In genomic region chr1:151762941-151763921, GRCh38 we compare ENCODE assay signal across 8 cellular contexts.
A peak's percentile ranks its signal among the peaks of the same experiment; 100 is the strongest.
DNase-seq lines count a peak whose midpoint lies in the region; ATAC-seq and TF ChIP-seq lines count a peak whose summit lies in the region.

Gene MRPL9 (minus strand): TSS chr1:151763496. CDS start chr1:151763479, 17 bp downstream.

- ATAC-seq in GM19035 (IDR thresholded peaks at IDR 0.05; ENCODE audit: unreplicated experiment) (peak; percentile 96), HG03432 (IDR thresholded peaks at IDR 0.05; ENCODE audit: unreplicated experiment) (peak; percentile 97)

- H3K4me3 ChIP-seq in AG09309 (ENCODE audit: control insufficient read depth, low read depth, low read length) = peak within 1 kb of the TSS; percentile 96

- DNase-seq in AG09309 (ENCODE audit: low read depth) (peak; percentile 27), NCI-H524 (lab: John Stamatoyannopoulos, UW) (peak; percentile 71 to 82), kidney glomerular epithelial cell (lab: John Stamatoyannopoulos, UW) (peak; percentile 63)
- DNase-seq in activated CD4-positive, alpha-beta T cell treated with anti-CD3 and anti-CD28 coated beads for 4 hours = peak; percentile 80 to 83
- DNase-seq in stimulated activated CD4-positive, alpha-beta T cell treated with anti-CD3 and anti-CD28 coated beads, Interleukin-15, amount 100 ng/mL, for 48 hours (ENCODE audit: low read depth in 2 of 2) = peak; percentile 81 to 84

- H3K27ac ChIP-seq in cingulate gyrus (ENCODE audit: low read depth, low read length) = peak within 1 kb of the TSS; percentile 90

- peak; percentile 1 for TF ChIP-seq CTCF in AG09309 (IDR thresholded peaks at IDR 0.05; ENCODE audit: control insufficient read depth, insufficient read depth, low read depth, low read length, missing control alignments)

Comparison
In these comparisons a context has a peak if more than half of its experiments do, and no peak if none do; other contexts are left out.
1. Peak in every context shown above with its lines: DNase-seq, ATAC-seq, H3K4me3 ChIP-seq and H3K27ac ChIP-seq.
2. DNase-seq: peak in every context shown above with its lines; median percentile 82 in stimulated activated CD4-positive, alpha-beta T cell treated with anti-CD3 and anti-CD28 coated beads, Interleukin-15, amount 100 ng/mL, for 48 hours; 82 in activated CD4-positive, alpha-beta T cell treated with anti-CD3 and anti-CD28 coated beads for 4 hours; 76 in NCI-H524; 63 in kidney glomerular epithelial cell; 27 in AG09309.